Comparison of ENCODE assay signal across 9 cellular contexts in the genomic region with DNA sequence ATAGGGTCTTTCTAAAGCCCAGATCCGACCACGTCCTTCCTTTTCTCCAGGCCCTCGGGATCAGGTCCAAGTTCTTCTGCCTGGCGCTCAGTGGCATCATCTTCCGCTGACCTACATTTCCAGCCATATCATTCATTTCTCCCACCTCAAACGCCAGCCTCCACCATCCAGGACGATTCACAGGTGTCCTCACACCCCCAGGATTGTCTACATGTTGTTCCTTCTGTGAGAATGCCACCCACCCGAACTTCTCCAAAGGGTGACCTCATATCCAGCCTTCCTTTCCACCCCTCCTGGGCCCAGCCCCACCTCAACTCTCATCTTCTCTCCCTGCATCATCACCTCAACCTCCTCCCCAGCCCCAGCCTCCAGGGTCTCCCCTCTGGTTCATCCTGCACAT. TPM values are rescaled to one million over a fixed set of nuclear protein-coding genes. Genes with fewer than 3 reads are reported as not detected.
"Had no signal": no experiment of that assay in that cellular context is flagged by ENCODE, and none has a peak within 500 bp of the region (broad histone marks: within the 10 kb centered on the region; RNA-seq: fewer than 3 reads in every experiment).

No MANE protein-coding gene starts in this region.

- FAIRE-seq: H54, HTR-8/SVneo, K562 had no signal

- DNase-seq: GM23248, GOT3, H9, HCEC 1CT, HFFc6, IMR-90 had no signal

- H3K27ac Mint-ChIP-seq: H9, HFFc6 had no signal

- H2AFZ ChIP-seq: GM23248 had no signal

- H3K27ac ChIP-seq: GM23248 had no signal

- H3K9ac ChIP-seq: GM23248 had no signal

- H3K4me3 ChIP-seq: GM23248, K562 had no signal

- H3K4me3 Mint-ChIP-seq: H9, HFFc6 had no signal

- ATAC-seq: K562 had no signal

RNA-seq across cellular contexts. Expression of gene KLK5, which starts 4.7 kb away (rescaled TPM):
- total RNA-seq: GM23248, H9, HFFc6, IMR-90, K562 had no signal
- polyA plus RNA-seq: GM23248, IMR-90, K562 had no signal

RNA-seq across cellular contexts. Expression of gene KLK6, which starts 11.8 kb away (rescaled TPM):
- total RNA-seq: GM23248, HFFc6, IMR-90, K562 had no signal
- polyA plus RNA-seq: GM23248, IMR-90, K562 had no signal

RNA-seq across cellular contexts. Expression of gene KLK7, which starts 26.1 kb away (rescaled TPM):
- total RNA-seq: GM23248, HFFc6, IMR-90, K562 had no signal
- polyA plus RNA-seq: GM23248, IMR-90 had no signal

RNA-seq across cellular contexts. Expression of gene KLK8, which starts 43.8 kb away (rescaled TPM):
- total RNA-seq: GM23248, HFFc6, IMR-90 had no signal
- polyA plus RNA-seq: GM23248, IMR-90 had no signal

RNA-seq across cellular contexts. Expression of gene KLK4, which starts 46.4 kb away (rescaled TPM):
- total RNA-seq: GM23248, HFFc6, IMR-90, K562 had no signal
- polyA plus RNA-seq: GM23248, IMR-90, K562 had no signal
